14 cellular contexts compared by ENCODE assay signal in genomic region chr5:54611290-54611951, GRCh38.
A peak's percentile ranks its signal among the peaks of the same experiment; 100 is the strongest.
DNase-seq lines count a peak whose midpoint lies in the region; ATAC-seq and TF ChIP-seq lines count a peak whose summit lies in the region.
"Had no signal": no experiment of that assay in that cellular context is flagged by ENCODE, and none has a peak within 500 bp of the region (broad histone marks: within the 10 kb centered on the region; RNA-seq: fewer than 3 reads in every experiment).

No MANE protein-coding gene starts in this region.

- H3K27ac Mint-ChIP-seq in activated CD8-positive, alpha-beta memory T cell treated with anti-CD3 and anti-CD28 coated beads, Interleukin-2, amount 10 ng/mL, durations not matched to agents 7 days and 5 days = peak overlapping the region; percentile 93
- H3K27ac Mint-ChIP-seq in immature natural killer cell = peak overlapping the region in 5 of 6 donors; percentile 72 to 95 (median 85)
- H3K27ac Mint-ChIP-seq in stimulated activated naive B cell treated with anti-CD40 and anti-IgM and Interleukin-4, amounts not matched to agents 10 μg/mL and 1 μg/mL and 100 μg/mL, for 72 hours = peak overlapping the region; percentile 68
- H3K27ac Mint-ChIP-seq in activated naive CD8-positive, alpha-beta T cell treated with anti-CD3 and anti-CD28 coated beads for 36 hours = no peak overlapping the region
- H3K27ac Mint-ChIP-seq in osteocyte (ENCODE audit: unreplicated experiment) = no peak overlapping the region
- H3K27ac Mint-ChIP-seq: activated T-cell treated with anti-CD3 and anti-CD28 coated beads, Interleukin-2, amount 50 U/mL, for 72 hours; WTC11 had no signal

- H3K4me1 Mint-ChIP-seq in activated CD8-positive, alpha-beta memory T cell treated with anti-CD3 and anti-CD28 coated beads, Interleukin-2, amount 10 ng/mL, durations not matched to agents 7 days and 5 days = peaks cover 31% of the 10 kb centered on the region
- H3K4me1 Mint-ChIP-seq in immature natural killer cell = peaks cover 36 to 41% of the 10 kb centered on the region in 2 donors
- peaks cover 28 to 48% of the 10 kb centered on the region in 2 donors for H3K4me1 Mint-ChIP-seq in stimulated activated naive B cell treated with anti-CD40 and anti-IgM and Interleukin-4, amounts not matched to agents 10 μg/mL and 1 μg/mL and 100 μg/mL, for 72 hours
- peaks cover 17% of the 10 kb centered on the region for H3K4me1 Mint-ChIP-seq in activated naive CD8-positive, alpha-beta T cell treated with anti-CD3 and anti-CD28 coated beads for 36 hours
- peaks cover 9% of the 10 kb centered on the region for H3K4me1 Mint-ChIP-seq in osteocyte (ENCODE audit: unreplicated experiment)
- H3K4me1 Mint-ChIP-seq: WTC11 had no signal

- H3K27me3 Mint-ChIP-seq in activated CD8-positive, alpha-beta memory T cell treated with anti-CD3 and anti-CD28 coated beads, Interleukin-2, amount 10 ng/mL, durations not matched to agents 7 days and 5 days = no peaks in the 10 kb centered on the region
- H3K27me3 Mint-ChIP-seq in immature natural killer cell (ENCODE audit: low read depth in 3 of 3) (peaks cover 2 to 11% (median 3%) of the 10 kb centered on the region in 3 donors), osteocyte (ENCODE audit: unreplicated experiment) (no peaks in the 10 kb centered on the region)
- H3K27me3 Mint-ChIP-seq in stimulated activated naive B cell treated with anti-CD40 and anti-IgM and Interleukin-4, amounts not matched to agents 10 μg/mL and 1 μg/mL and 100 μg/mL, for 72 hours = no peaks in the 10 kb centered on the region
- no peaks in the 10 kb centered on the region for H3K27me3 Mint-ChIP-seq in activated naive CD8-positive, alpha-beta T cell treated with anti-CD3 and anti-CD28 coated beads for 36 hours

- peak overlapping the region; percentile 38 for H3K4me3 Mint-ChIP-seq in activated CD8-positive, alpha-beta memory T cell treated with anti-CD3 and anti-CD28 coated beads, Interleukin-2, amount 10 ng/mL, durations not matched to agents 7 days and 5 days
- H3K4me3 Mint-ChIP-seq in immature natural killer cell (peak overlapping the region; percentile 78 to 87 (median 83)), osteocyte (ENCODE audit: unreplicated experiment) (no peak overlapping the region)
- no peak overlapping the region for H3K4me3 Mint-ChIP-seq in stimulated activated naive B cell treated with anti-CD40 and anti-IgM and Interleukin-4, amounts not matched to agents 10 μg/mL and 1 μg/mL and 100 μg/mL, for 72 hours
- no peak overlapping the region for H3K4me3 Mint-ChIP-seq in activated naive CD8-positive, alpha-beta T cell treated with anti-CD3 and anti-CD28 coated beads for 36 hours
- H3K4me3 Mint-ChIP-seq: WTC11 had no signal

- no peak for TF ChIP-seq CTCF in osteocyte (IDR thresholded peaks at IDR 0.05)

- peaks cover 11% of the 10 kb centered on the region for H3K9me3 Mint-ChIP-seq in activated CD8-positive, alpha-beta memory T cell treated with anti-CD3 and anti-CD28 coated beads, Interleukin-2, amount 10 ng/mL, durations not matched to agents 7 days and 5 days (ENCODE audit: low read depth)
- H3K9me3 Mint-ChIP-seq in immature natural killer cell = peaks cover 0 to 1% (median 0%) of the 10 kb centered on the region in 6 donors
- H3K9me3 Mint-ChIP-seq in stimulated activated naive B cell treated with anti-CD40 and anti-IgM and Interleukin-4, amounts not matched to agents 10 μg/mL and 1 μg/mL and 100 μg/mL, for 72 hours = peaks cover 6 to 8% of the 10 kb centered on the region in 2 donors
- peaks cover 8% of the 10 kb centered on the region for H3K9me3 Mint-ChIP-seq in activated naive CD8-positive, alpha-beta T cell treated with anti-CD3 and anti-CD28 coated beads for 36 hours
- H3K9me3 Mint-ChIP-seq in osteocyte (ENCODE audit: unreplicated experiment) = no peaks in the 10 kb centered on the region

- peaks cover 28% of the 10 kb centered on the region for H3K36me3 Mint-ChIP-seq in activated CD8-positive, alpha-beta memory T cell treated with anti-CD3 and anti-CD28 coated beads, Interleukin-2, amount 10 ng/mL, durations not matched to agents 7 days and 5 days
- H3K36me3 Mint-ChIP-seq in immature natural killer cell (peaks cover 0 to 6% (median 4%) of the 10 kb centered on the region in 3 donors), osteocyte (ENCODE audit: unreplicated experiment) (no peaks in the 10 kb centered on the region)
- H3K36me3 Mint-ChIP-seq in stimulated activated naive B cell treated with anti-CD40 and anti-IgM and Interleukin-4, amounts not matched to agents 10 μg/mL and 1 μg/mL and 100 μg/mL, for 72 hours = peaks cover 3% of the 10 kb centered on the region in 2 donors
- peaks cover 7% of the 10 kb centered on the region for H3K36me3 Mint-ChIP-seq in activated naive CD8-positive, alpha-beta T cell treated with anti-CD3 and anti-CD28 coated beads for 36 hours

- no peak for ATAC-seq in activated CD8-positive, alpha-beta memory T cell treated with anti-CD3 and anti-CD28 coated beads, Interleukin-2, amount 10 ng/mL, durations not matched to agents 7 days and 5 days
- peak; percentile 13 to 19 for ATAC-seq in stimulated activated naive B cell treated with anti-CD40 and anti-IgM and Interleukin-4, amounts not matched to agents 10 μg/mL and 1 μg/mL and 100 μg/mL, for 72 hours (replicated peaks)
- ATAC-seq: WTC11 had no signal

- DNase-seq in activated CD8-positive, alpha-beta memory T cell treated with anti-CD3 and anti-CD28 coated beads, Interleukin-2, amount 10 ng/mL, durations not matched to agents 7 days and 5 days = no peak
- no peak for DNase-seq in activated CD8-positive, alpha-beta memory T cell treated with anti-CD3 and anti-CD28 coated beads, Interleukin-2, amount 50 U/mL, for 48 hours
- DNase-seq in RPMI7951 (ENCODE audit: low read depth) = peak; percentile 13
- DNase-seq in immature natural killer cell = no peak
- DNase-seq in stimulated activated naive B cell treated with anti-CD40 and anti-IgM and Interleukin-4, amounts not matched to agents 10 μg/mL and 1 μg/mL and 100 μg/mL, for 72 hours = no peak
- no peak for DNase-seq in activated naive CD8-positive, alpha-beta T cell treated with anti-CD3 and anti-CD28 coated beads for 36 hours
- DNase-seq in osteocyte (ENCODE audit: extremely low spot score, unreplicated experiment) = no peak
- DNase-seq in hepatic stellate cell (ENCODE audit: low spot score) = no peak
- DNase-seq: heart right ventricle, NCI-H1417, NCI-H526, pancreas had no signal

- CTCF ChIA-PET in activated CD8-positive, alpha-beta memory T cell treated with anti-CD3 and anti-CD28 coated beads, Interleukin-2, amount 10 ng/mL, durations not matched to agents 7 days and 5 days (lab: Charles Lee) = interaction anchor here (1.4 to 2.7 kb wide), 5 partner anchors 9 to 234 kb away, joined by 3 to 17 read pairs (median 5); partner anchors contain the start of gene SNX18

Comparison
In these comparisons a context has a peak if more than half of its experiments do, and no peak if none do; other contexts are left out.
1. H3K27ac Mint-ChIP-seq: peak in activated CD8-positive, alpha-beta memory T cell treated with anti-CD3 and anti-CD28 coated beads, Interleukin-2, amount 10 ng/mL, durations not matched to agents 7 days and 5 days (single experiment), immature natural killer cell (5 of 6) and stimulated activated naive B cell treated with anti-CD40 and anti-IgM and Interleukin-4, amounts not matched to agents 10 μg/mL and 1 μg/mL and 100 μg/mL, for 72 hours (single experiment); none in activated naive CD8-positive, alpha-beta T cell treated with anti-CD3 and anti-CD28 coated beads for 36 hours (single experiment) and osteocyte (single experiment).
2. H3K4me3 Mint-ChIP-seq: peak in activated CD8-positive, alpha-beta memory T cell treated with anti-CD3 and anti-CD28 coated beads, Interleukin-2, amount 10 ng/mL, durations not matched to agents 7 days and 5 days (single experiment) and immature natural killer cell (5 of 5); none in stimulated activated naive B cell treated with anti-CD40 and anti-IgM and Interleukin-4, amounts not matched to agents 10 μg/mL and 1 μg/mL and 100 μg/mL, for 72 hours (0 of 2), activated naive CD8-positive, alpha-beta T cell treated with anti-CD3 and anti-CD28 coated beads for 36 hours (single experiment) and osteocyte (single experiment).